9 cellular contexts compared by ENCODE assay signal in the genomic region with DNA sequence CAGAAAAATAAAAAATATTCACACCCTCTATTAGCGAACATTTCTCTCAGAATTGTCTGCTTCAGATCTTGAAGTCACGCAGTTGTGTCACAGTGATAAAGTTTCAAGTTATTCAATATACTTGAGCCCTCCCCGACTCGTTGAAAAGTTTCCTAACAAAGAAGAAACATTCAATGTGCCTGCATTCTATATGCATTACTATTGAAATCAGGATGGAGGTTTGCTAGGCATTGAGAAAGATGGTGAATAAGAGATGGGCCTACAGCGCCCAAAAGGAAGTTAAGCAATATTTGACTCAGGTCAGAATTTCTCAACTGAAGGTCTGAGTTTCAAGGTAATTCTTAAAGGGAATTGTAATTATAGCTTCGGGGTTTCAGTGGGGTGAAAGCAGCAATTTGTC. TPM values are rescaled to one million over a fixed set of nuclear protein-coding genes. Genes with fewer than 3 reads are reported as not detected.
DNase-seq lines count a peak whose midpoint lies in the region; ATAC-seq, FAIRE-seq and TF ChIP-seq lines count a peak whose summit lies in the region.
"Had no signal": no experiment of that assay in that cellular context is flagged by ENCODE, and none has a peak within 500 bp of the region (broad histone marks: within the 10 kb centered on the region; RNA-seq: fewer than 3 reads in every experiment).

No MANE protein-coding gene starts in this region.

- DNase-seq in MCF 10A (ENCODE audit: unreplicated experiment) (peak; percentile 92), breast epithelium (ENCODE audit: low spot score in 2 of 2) (no peak), left lobe of liver (ENCODE audit: low spot score) (no peak), vagina (ENCODE audit: extremely low spot score in 2 of 2) (no peak), frontal cortex (ENCODE audit: low spot score in 2 of 2) (no peak), GM10266 (ENCODE audit: extremely low spot score) (no peak)
- DNase-seq in activated naive CD8-positive, alpha-beta T cell treated with anti-CD3 and anti-CD28 coated beads, Interleukin-2, amount 10 ng/mL, durations not matched to agents 7 days and 5 days: no peak
- no peak for DNase-seq in activated effector memory CD4-positive, alpha-beta T cell treated with Interleukin-2 at 50 U/mL for 16 hours

- CTCF ChIA-PET in MCF 10A (lab: Yijun Ruan, JAX): interaction anchor here (0.7 to 1.6 kb wide), 15 partner anchors 10 to 1914 kb away, joined by 3 to 6 read pairs (median 4); partner anchors contain the start of gene GEMIN8

- POLR2A ChIA-PET in MCF 10A (lab: Yijun Ruan, JAX): interaction anchor here (0.6 to 1.9 kb wide), 13 partner anchors 9 to 275 kb away, joined by 3 to 38 read pairs (median 4); partner anchors contain the start of genes OFD1, RAB9A and TRAPPC2
- POLR2A ChIA-PET in activated naive CD8-positive, alpha-beta T cell treated with anti-CD3 and anti-CD28 coated beads, Interleukin-2, amount 10 ng/mL, durations not matched to agents 7 days and 5 days (lab: Charles Lee): no interaction called here

- H3K36me3 Mint-ChIP-seq in MCF 10A (ENCODE audit: insufficient read depth, unreplicated experiment): peaks cover 14% of the 10 kb centered on the region
- H3K36me3 Mint-ChIP-seq in activated naive CD8-positive, alpha-beta T cell treated with anti-CD3 and anti-CD28 coated beads, Interleukin-2, amount 10 ng/mL, durations not matched to agents 7 days and 5 days: peaks cover 3% of the 10 kb centered on the region

- peaks cover 10% of the 10 kb centered on the region for H3K4me1 Mint-ChIP-seq in MCF 10A (ENCODE audit: insufficient read depth, unreplicated experiment)
- H3K4me1 Mint-ChIP-seq in activated naive CD8-positive, alpha-beta T cell treated with anti-CD3 and anti-CD28 coated beads, Interleukin-2, amount 10 ng/mL, durations not matched to agents 7 days and 5 days: peaks cover 8% of the 10 kb centered on the region

- no peaks in the 10 kb centered on the region for H3K9me3 ChIP-seq in breast epithelium
- no peaks in the 10 kb centered on the region for H3K9me3 ChIP-seq in vagina
- H3K9me3 ChIP-seq: BLaER1 had no signal

- H3K27ac ChIP-seq in breast epithelium: peak overlapping the region in 1 of 2 donors; percentile 40
- peak overlapping the region; percentile 21 for H3K27ac ChIP-seq in vagina
- H3K27ac ChIP-seq: BLaER1 had no signal

- TF ChIP-seq POLR2A in breast epithelium (IDR thresholded peaks at IDR 0.05) (no peak), vagina (IDR thresholded peaks at IDR 0.05) (no peak)

- H3K27me3 ChIP-seq in breast epithelium: peaks cover 0 to 3% of the 10 kb centered on the region in 2 donors
- H3K27me3 ChIP-seq in vagina: no peaks in the 10 kb centered on the region

- peak overlapping the region; percentile 23 for H3K27ac Mint-ChIP-seq in MCF 10A (ENCODE audit: low read depth, unreplicated experiment)
- H3K27ac Mint-ChIP-seq in activated naive CD8-positive, alpha-beta T cell treated with anti-CD3 and anti-CD28 coated beads, Interleukin-2, amount 10 ng/mL, durations not matched to agents 7 days and 5 days: peak overlapping the region; percentile 16

- H3K27me3 Mint-ChIP-seq in MCF 10A (ENCODE audit: insufficient read depth, unreplicated experiment): peaks cover 12% of the 10 kb centered on the region
- no peaks in the 10 kb centered on the region for H3K27me3 Mint-ChIP-seq in activated naive CD8-positive, alpha-beta T cell treated with anti-CD3 and anti-CD28 coated beads, Interleukin-2, amount 10 ng/mL, durations not matched to agents 7 days and 5 days

- no peak overlapping the region for H3K4me3 Mint-ChIP-seq in MCF 10A (ENCODE audit: unreplicated experiment)
- no peak overlapping the region for H3K4me3 Mint-ChIP-seq in activated naive CD8-positive, alpha-beta T cell treated with anti-CD3 and anti-CD28 coated beads, Interleukin-2, amount 10 ng/mL, durations not matched to agents 7 days and 5 days

- H3K4me1 ChIP-seq in breast epithelium: no peaks in the 10 kb centered on the region
- peaks cover 9% of the 10 kb centered on the region for H3K4me1 ChIP-seq in vagina

- intact Hi-C loops in MCF 10A (cut with micrococcal nuclease): loop anchor here (1.0 to 10.0 kb wide), 2 partner anchors 30 to 236 kb away; partner anchors contain the start of gene RAB9A
- intact Hi-C loops in breast epithelium (cut with DNase I; ENCODE audit: low total_unique reads): no loop called here
- intact Hi-C loops in vagina (cut with DNase I): no loop called here

- H3K9me3 Mint-ChIP-seq in MCF 10A (ENCODE audit: unreplicated experiment): no peaks in the 10 kb centered on the region
- no peaks in the 10 kb centered on the region for H3K9me3 Mint-ChIP-seq in activated naive CD8-positive, alpha-beta T cell treated with anti-CD3 and anti-CD28 coated beads, Interleukin-2, amount 10 ng/mL, durations not matched to agents 7 days and 5 days

- TSS peak; percentile 53 for BruUV-seq in MCF 10A (replicated peaks; lab: Mats Ljungman, UMichigan)

- ATAC-seq in activated naive CD8-positive, alpha-beta T cell treated with anti-CD3 and anti-CD28 coated beads, Interleukin-2, amount 10 ng/mL, durations not matched to agents 7 days and 5 days (ENCODE audit: low read depth): no peak
- peak; percentile 56 for ATAC-seq in left lobe of liver

- TF ChIP-seq CTCF in MCF 10A (IDR thresholded peaks at IDR 0.05; ENCODE audit: unreplicated experiment): no peak
- no peak for TF ChIP-seq CTCF in breast epithelium (IDR thresholded peaks at IDR 0.05)
- no peak for TF ChIP-seq CTCF in vagina (IDR thresholded peaks at IDR 0.05)
- no peak for TF ChIP-seq CTCF in GM10266 (IDR thresholded peaks at IDR 0.05; ENCODE audit: control insufficient read depth, insufficient read depth, low read depth, missing control alignments)

- H3K36me3 ChIP-seq in breast epithelium (no peaks in the 10 kb centered on the region), vagina (no peaks in the 10 kb centered on the region)

- no peak for FAIRE-seq in frontal cortex (lab: Jason Lieb, UNC)

- H3K4me3 ChIP-seq in breast epithelium (no peak overlapping the region), vagina (no peak overlapping the region)
- H3K4me3 ChIP-seq: BLaER1 had no signal

RNA-seq across cellular contexts. Expression of gene TCEANC, which starts 6.1 kb away (rescaled TPM):
- total RNA-seq in MCF 10A (2022): 4.0 TPM in 2 replicates
- total RNA-seq in breast epithelium: 1 to 10 TPM; 4.6 to 7.8 (median 5.2) TPM
- total RNA-seq in activated naive CD8-positive, alpha-beta T cell treated with anti-CD3 and anti-CD28 coated beads, Interleukin-2, amount 10 ng/mL, durations not matched to agents 7 days and 5 days: 1 to 10 TPM; 6.2 TPM
- total RNA-seq in left lobe of liver: 6.8 TPM
- total RNA-seq in vagina: 3.2 TPM
- total RNA-seq in frontal cortex: 15.5 TPM

RNA-seq across cellular contexts. Expression of gene RAB9A, which starts 29.9 kb away (rescaled TPM):
- total RNA-seq in MCF 10A (2022) (28.0 and 32.3 TPM in 2 replicates), breast epithelium (10 to 100 TPM; 41.0 to 63.4 (median 43.2) TPM), left lobe of liver (8.5 TPM), vagina (15.0 TPM), frontal cortex (19.2 TPM)
- total RNA-seq in activated naive CD8-positive, alpha-beta T cell treated with anti-CD3 and anti-CD28 coated beads, Interleukin-2, amount 10 ng/mL, durations not matched to agents 7 days and 5 days: 10 to 100 TPM; 13.4 to 18.3 TPM
